22 cellular contexts compared by ENCODE assay signal in genomic region chr14:77547512-77547911, GRCh38. TPM values are rescaled to one million over a fixed set of nuclear protein-coding genes. Genes with fewer than 3 reads are reported as not detected.
DNase-seq lines count a peak whose midpoint lies in the region; ATAC-seq, FAIRE-seq and TF ChIP-seq lines count a peak whose summit lies in the region.
"Had no signal": no experiment of that assay in that cellular context is flagged by ENCODE, and none has a peak within 500 bp of the region (broad histone marks: within the 10 kb centered on the region; RNA-seq: fewer than 3 reads in every experiment).

No MANE protein-coding gene starts in this region.

- H3K27me3 ChIP-seq in GM23338 (ENCODE audit: insufficient read depth) (no peaks in the 10 kb centered on the region), brain microvascular endothelial cell (replicated peaks) (no peaks in the 10 kb centered on the region), keratinocyte (ENCODE audit: control insufficient read depth, extremely low read depth, insufficient read depth, low read length) (no peaks in the 10 kb centered on the region)
- H3K27me3 ChIP-seq: esophagus muscularis mucosa had no signal

- DNase-seq in AG09309 (ENCODE audit: low read depth) = no peak
- peak; percentile 49 for DNase-seq in GM23338 (ENCODE audit: low spot score)
- DNase-seq in brain microvascular endothelial cell = no peak
- DNase-seq in keratinocyte (ENCODE audit: low read depth, low spot score) = no peak
- no peak for DNase-seq in glomerular visceral epithelial cell (ENCODE audit: extremely low spot score)
- DNase-seq in activated CD4-positive, CD25-positive, alpha-beta regulatory T cell treated with anti-CD3 and anti-CD28 coated beads, Interleukin-2, amount 50 U/mL, for 72 hours = no peak
- DNase-seq in NCI-H510A treated with DMSO at 0.1 percent for 48 hours (lab: John Stamatoyannopoulos, UW) = no peak
- DNase-seq: activated CD4-positive, alpha-beta T cell treated with anti-CD3 and anti-CD28 coated beads, Interleukin-2, amount 10 ng/mL, durations not matched to agents 24 days and 14 days; activated naive CD4-positive, alpha-beta T cell; COR-L47; dermis blood vessel endothelial cell; NCI-H1092; NCI-H2081; NCI-H526; nephron progenitor cell; retina had no signal

- no peak overlapping the region for H3K27ac Mint-ChIP-seq in GM23338
- H3K27ac Mint-ChIP-seq: activated CD4-positive, alpha-beta T cell treated with anti-CD3 and anti-CD28 coated beads, Interleukin-2, amount 10 ng/mL, durations not matched to agents 24 days and 14 days; nephron progenitor cell; stimulated activated naive CD8-positive, alpha-beta T cell treated with anti-CD3 and anti-CD28 coated beads, Interleukin-15, Interleukin-2, amounts not matched to agents 100 ng/mL and 50 ng/mL, for 24 hours had no signal

- peaks cover 39% of the 10 kb centered on the region; the same call in 2 of the 3 replicates for H3K36me3 Mint-ChIP-seq in GM23338 (ENCODE audit: low read depth)

- TF ChIP-seq CTCF in AG09309 (IDR thresholded peaks at IDR 0.05; ENCODE audit: control insufficient read depth, insufficient read depth, low read depth, low read length, missing control alignments) (peak; percentile 13), GM23338 (conservative IDR thresholded peaks at IDR 0.05; ENCODE audit: low read depth in 2 of 2) (peak; percentile 16 to 42; a peak in 3 of 4 replicates), brain microvascular endothelial cell (IDR thresholded peaks at IDR 0.05; ENCODE audit: low read depth, low read length, missing control alignments) (peak; percentile 45), keratinocyte (optimal IDR thresholded peaks at IDR 0.05 in 1 of 3, IDR thresholded peaks at IDR 0.05 in 1 of 3, conservative IDR thresholded peaks at IDR 0.05 in 1 of 3; ENCODE audit: extremely low read depth in 1 of 3, insufficient read depth in 2 of 3, low read length in 3 of 3) (peak in 2 of 3 experiments; percentile 7 to 13)

- H3F3A ChIP-seq in GM23338 (replicated peaks; ENCODE audit: low read depth) = no peaks in the 10 kb centered on the region

- H3K9me1 ChIP-seq in keratinocyte (ENCODE audit: control insufficient read depth, extremely low read depth, insufficient read depth, low read length) = no peaks in the 10 kb centered on the region

- H3K4me2 ChIP-seq in GM23338 (no peak overlapping the region), keratinocyte (ENCODE audit: control insufficient read depth, extremely low read depth, insufficient read depth, low read depth, low read length) (no peak overlapping the region)

- H4K20me1 ChIP-seq in GM23338 (replicated peaks; ENCODE audit: insufficient read depth) = peaks cover 6% of the 10 kb centered on the region; the same call in 1 of the 2 replicates
- H4K20me1 ChIP-seq in keratinocyte (ENCODE audit: control insufficient read depth, extremely low read depth, insufficient read depth, low read length) = no peaks in the 10 kb centered on the region

- no peak overlapping the region for H2AFZ ChIP-seq in GM23338
- H2AFZ ChIP-seq in keratinocyte (ENCODE audit: control insufficient read depth, low read length) = no peak overlapping the region

- H3K4me3 ChIP-seq in AG09309 (ENCODE audit: control insufficient read depth, low read depth, low read length) = no peak overlapping the region
- H3K4me3 ChIP-seq in GM23338 = no peak overlapping the region
- H3K4me3 ChIP-seq in brain microvascular endothelial cell (ENCODE audit: low read depth, low read length) = no peak overlapping the region
- no peak overlapping the region for H3K4me3 ChIP-seq in keratinocyte (ENCODE audit: control insufficient read depth in 2 of 3, extremely low read depth in 1 of 3, insufficient read depth in 2 of 3, low read depth in 1 of 3, low read length in 3 of 3)
- H3K4me3 ChIP-seq: esophagus muscularis mucosa had no signal

- H3K27me3 Mint-ChIP-seq in GM23338 (ENCODE audit: insufficient read depth, low read depth, poor library complexity) = peaks cover 3% of the 10 kb centered on the region
- H3K27me3 Mint-ChIP-seq: activated CD4-positive, alpha-beta T cell treated with anti-CD3 and anti-CD28 coated beads, Interleukin-2, amount 10 ng/mL, durations not matched to agents 24 days and 14 days; stimulated activated naive CD8-positive, alpha-beta T cell treated with anti-CD3 and anti-CD28 coated beads, Interleukin-15, Interleukin-2, amounts not matched to agents 100 ng/mL and 50 ng/mL, for 24 hours had no signal

- no peaks in the 10 kb centered on the region for H3K4me1 ChIP-seq in GM23338 (ENCODE audit: insufficient read depth)
- no peaks in the 10 kb centered on the region for H3K4me1 ChIP-seq in keratinocyte (ENCODE audit: control insufficient read depth, extremely low read depth, insufficient read depth, low read length)

- H3K27ac ChIP-seq in GM23338 (ENCODE audit: low read depth) = no peak overlapping the region
- H3K27ac ChIP-seq in brain microvascular endothelial cell = no peak overlapping the region
- H3K27ac ChIP-seq in keratinocyte (ENCODE audit: control insufficient read depth, insufficient read depth, low read length) = no peak overlapping the region
- H3K27ac ChIP-seq: esophagus muscularis mucosa had no signal

- 0 out of 3 replicates have a peak, but pooled peaks cover 6% of the 10 kb centered on the region for H3K4me1 Mint-ChIP-seq in GM23338

- no peaks in the 10 kb centered on the region; the same call in none of the 2 replicates for H3K36me3 ChIP-seq in GM23338 (ENCODE audit: insufficient read depth)
- H3K36me3 ChIP-seq in brain microvascular endothelial cell (replicated peaks) = peaks cover 39% of the 10 kb centered on the region
- H3K36me3 ChIP-seq in keratinocyte (ENCODE audit: control insufficient read depth in 2 of 2, extremely low read depth in 1 of 2, insufficient read depth in 2 of 2, low read length in 2 of 2) = peaks cover 3 to 19% of the 10 kb centered on the region in 2 experiments

- no peak overlapping the region for H3K9ac ChIP-seq in keratinocyte (ENCODE audit: control insufficient read depth, extremely low read depth, insufficient read depth, low read length)

- H3K9me3 ChIP-seq in keratinocyte (ENCODE audit: control insufficient read depth, low read depth, low read length) = no peaks in the 10 kb centered on the region
- H3K9me3 ChIP-seq: esophagus muscularis mucosa had no signal

- dilution Hi-C loops in keratinocyte (cut with MboI; ENCODE audit: extremely low pct_ligation_motif_present, low sequenced_read_pairs) = no loop called here

- ATAC-seq in GM23338 (peak; percentile 57), HG03097 (IDR thresholded peaks at IDR 0.05; ENCODE audit: low FRiP score, unreplicated experiment) (no peak)

- in situ Hi-C loops in brain microvascular endothelial cell (cut with HindIII; ENCODE audit: low pct_ligation_motif_present, low sequenced_read_pairs) = no loop called here

- H3K9me2 ChIP-seq in GM23338 (ENCODE audit: insufficient read depth) = no peaks in the 10 kb centered on the region

- H3K79me2 ChIP-seq in GM23338 (replicated peaks; ENCODE audit: insufficient read depth) = no peaks in the 10 kb centered on the region
- H3K79me2 ChIP-seq in keratinocyte (ENCODE audit: control insufficient read depth, insufficient read depth, low read length) = no peaks in the 10 kb centered on the region

- no peak overlapping the region for H3K4me3 Mint-ChIP-seq in GM23338
- H3K4me3 Mint-ChIP-seq: activated CD4-positive, alpha-beta T cell treated with anti-CD3 and anti-CD28 coated beads, Interleukin-2, amount 10 ng/mL, durations not matched to agents 24 days and 14 days; nephron progenitor cell; stimulated activated naive CD8-positive, alpha-beta T cell treated with anti-CD3 and anti-CD28 coated beads, Interleukin-15, Interleukin-2, amounts not matched to agents 100 ng/mL and 50 ng/mL, for 24 hours had no signal

- no peaks in the 10 kb centered on the region for H3K9me3 Mint-ChIP-seq in GM23338
- H3K9me3 Mint-ChIP-seq: activated CD4-positive, alpha-beta T cell treated with anti-CD3 and anti-CD28 coated beads, Interleukin-2, amount 10 ng/mL, durations not matched to agents 24 days and 14 days; nephron progenitor cell; stimulated activated naive CD8-positive, alpha-beta T cell treated with anti-CD3 and anti-CD28 coated beads, Interleukin-15, Interleukin-2, amounts not matched to agents 100 ng/mL and 50 ng/mL, for 24 hours had no signal

- no peak for FAIRE-seq in keratinocyte (lab: Jason Lieb, UNC)
- FAIRE-seq: astrocyte, islet of Langerhans had no signal

TF ChIP-seq in GM23338, 12 proteins besides CTCF, POLR2A, EP300 and RAD21 (continues in another document):
- TF ChIP-seq CREB1 (CRISPR knock-in tag; IDR thresholded peaks at IDR 0.05; ENCODE audit: low read depth) (no peak), ZNF331 (CRISPR knock-in tag; IDR thresholded peaks at IDR 0.05; ENCODE audit: low read depth) (no peak), EZH2phosphoT487 (IDR thresholded peaks at IDR 0.05; ENCODE audit: unreplicated experiment) (no peak)

RNA-seq across cellular contexts. Expression of gene ISM2, which starts 48.9 kb away (rescaled TPM):
- 0.69 and 2.7 TPM in 2 replicates for total RNA-seq in GM23338 (2014; rRNA removed; shearing (Covaris generic))
- polyA plus RNA-seq in GM23338 (2016; fragmentation: Nextera tagmentation; extraction: Ambion mirVana) (0.45 and 1.3 TPM in 2 replicates), keratinocyte (0.08 to 0.32 TPM (median 0.16 TPM) in 3 replicates)
- polyA plus RNA-seq in keratinocyte (2011; ENCODE audit: low read depth) = not detected
- polyA plus RNA-seq in keratinocyte (2011; cell fraction: cytosol; rRNA removed) = 0.05 and 0.08 TPM in 2 replicates
- polyA plus RNA-seq in keratinocyte (2011; cell fraction: nucleus; rRNA removed) = 0.24 and 0.41 TPM in 2 replicates
- polyA plus RNA-seq in keratinocyte (2012; ENCODE audit: low replicate concordance) = 0.25 TPM in 1 of 2 replicates, not detected in the other
- polyA minus RNA-seq in keratinocyte = 0.19 to 0.26 TPM in 2 of 3 replicates, not detected in the other
- not detected for polyA minus RNA-seq in keratinocyte (2011; cell fraction: cytosol; rRNA and poly(A)+ RNA removed)
- 0.74 and 1.1 TPM in 2 replicates for polyA minus RNA-seq in keratinocyte (2011; cell fraction: nucleus; rRNA and poly(A)+ RNA removed)
- total RNA-seq: urinary bladder had no signal
